In genomic region chr4:153346031-153346430, GRCh38 we compare ENCODE assay signal across 8 cellular contexts. TPM values are rescaled to one million over a fixed set of nuclear protein-coding genes. Genes with fewer than 3 reads are reported as not detected.
DNase-seq lines count a peak whose midpoint lies in the region; ATAC-seq and TF ChIP-seq lines count a peak whose summit lies in the region.

No MANE protein-coding gene starts in this region.

- no peak overlapping the region for H3K9ac ChIP-seq in colonic mucosa (ENCODE audit: low read depth in 2 of 2, low read length in 2 of 2)

- no TSS peak for BruUV-seq in MCF 10A (replicated peaks; lab: Mats Ljungman, UMichigan)

- H3K9me3 Mint-ChIP-seq in MCF 10A (ENCODE audit: unreplicated experiment): no peaks in the 10 kb centered on the region

- no peaks in the 10 kb centered on the region for H3K9me3 ChIP-seq in breast epithelium
- H3K9me3 ChIP-seq in SJSA1 (replicated peaks): no peaks in the 10 kb centered on the region
- H3K9me3 ChIP-seq in thoracic aorta: no peaks in the 10 kb centered on the region
- no peaks in the 10 kb centered on the region for H3K9me3 ChIP-seq in colonic mucosa

- no peak for TF ChIP-seq CTCF in MCF 10A (IDR thresholded peaks at IDR 0.05; ENCODE audit: unreplicated experiment)
- no peak for TF ChIP-seq CTCF in breast epithelium (IDR thresholded peaks at IDR 0.05)
- TF ChIP-seq CTCF in fibroblast of villous mesenchyme (IDR thresholded peaks at IDR 0.05; ENCODE audit: insufficient read depth, low read depth, low read length): no peak
- TF ChIP-seq CTCF in thoracic aorta (IDR thresholded peaks at IDR 0.05): no peak
- TF ChIP-seq CTCF in colonic mucosa (IDR thresholded peaks at IDR 0.05): no peak

- no peak for TF ChIP-seq POLR2A in breast epithelium (IDR thresholded peaks at IDR 0.05)

- intact Hi-C loops in MCF 10A (cut with micrococcal nuclease) (loop anchor here (1.0 kb wide), 1 partner anchor 404 kb away; no protein-coding TSS in a partner anchor), breast epithelium (cut with DNase I; ENCODE audit: low total_unique reads) (loop anchor here (5.0 to 10.0 kb wide), 3 partner anchors 226 to 409 kb away; no protein-coding TSS in a partner anchor), colonic mucosa (cut with DNase I) (no loop called here)

- no peak overlapping the region for H3K27ac ChIP-seq in breast epithelium
- H3K27ac ChIP-seq in SJSA1: peak overlapping the region; percentile 93
- H3K27ac ChIP-seq in thoracic aorta: no peak overlapping the region
- H3K27ac ChIP-seq in colonic mucosa: no peak overlapping the region

- no peaks in the 10 kb centered on the region for H3K4me1 ChIP-seq in breast epithelium
- H3K4me1 ChIP-seq in SJSA1 (replicated peaks): peaks cover 60% of the 10 kb centered on the region
- peaks cover 0 to 6% of the 10 kb centered on the region in 2 donors for H3K4me1 ChIP-seq in thoracic aorta (ENCODE audit: control insufficient read depth in 1 of 2, low read depth in 2 of 2)
- no peaks in the 10 kb centered on the region for H3K4me1 ChIP-seq in colonic mucosa

- peaks cover 42% of the 10 kb centered on the region for H3K4me1 Mint-ChIP-seq in MCF 10A (ENCODE audit: insufficient read depth, unreplicated experiment)

- DNase-seq in MCF 10A (ENCODE audit: unreplicated experiment) (no peak), breast epithelium (ENCODE audit: low spot score in 2 of 2) (no peak), SJSA1 (ENCODE audit: low read depth in 1 of 2, low spot score in 2 of 2) (no peak), fibroblast of villous mesenchyme (ENCODE audit: low read depth) (no peak), thoracic aorta (ENCODE audit: low spot score) (no peak), HK-2 (ENCODE audit: unreplicated experiment) (no peak), activated gamma-delta T cell treated with Interleukin-2 at 50 U/mL for 16 hours (no peak), colonic mucosa (no peak)

- no peaks in the 10 kb centered on the region for H3K27me3 ChIP-seq in breast epithelium
- no peaks in the 10 kb centered on the region for H3K27me3 ChIP-seq in SJSA1 (replicated peaks)
- H3K27me3 ChIP-seq in thoracic aorta (replicated peaks; ENCODE audit: insufficient read depth): no peaks in the 10 kb centered on the region
- H3K27me3 ChIP-seq in colonic mucosa: no peaks in the 10 kb centered on the region

- CTCF ChIA-PET in MCF 10A (lab: Yijun Ruan, JAX): interaction anchor here (0.6 to 5.0 kb wide), 21 partner anchors 9 to 404 kb away, joined by 3 to 55 read pairs (median 5); partner anchors contain the start of gene TMEM131L

- no peaks in the 10 kb centered on the region for H3K27me3 Mint-ChIP-seq in MCF 10A (ENCODE audit: insufficient read depth, unreplicated experiment)

- POLR2A ChIA-PET in MCF 10A (lab: Yijun Ruan, JAX): interaction anchor here (0.7 to 2.3 kb wide), 18 partner anchors 8 to 259 kb away, joined by 3 to 47 read pairs (median 5); partner anchors contain the start of gene TMEM131L

- no peaks in the 10 kb centered on the region for H3K36me3 Mint-ChIP-seq in MCF 10A (ENCODE audit: insufficient read depth, unreplicated experiment)

- no peak for ATAC-seq in thoracic aorta (ENCODE audit: insufficient number of reproducible peaks, low FRiP score, low read depth)

- H3K4me3 ChIP-seq in breast epithelium (peak overlapping the region in 1 of 3 donors; percentile 78), SJSA1 (peak overlapping the region; percentile 81), fibroblast of villous mesenchyme (ENCODE audit: low read depth, low read length) (peak overlapping the region; percentile 77), thoracic aorta (peak overlapping the region; percentile 85), colonic mucosa (no peak overlapping the region)

- H3K4me3 Mint-ChIP-seq in MCF 10A (ENCODE audit: unreplicated experiment): peak overlapping the region; percentile 84

- H3K36me3 ChIP-seq in breast epithelium (no peaks in the 10 kb centered on the region), SJSA1 (peaks cover 8% of the 10 kb centered on the region), thoracic aorta (no peaks in the 10 kb centered on the region), colonic mucosa (no peaks in the 10 kb centered on the region)

- H3K27ac Mint-ChIP-seq in MCF 10A (ENCODE audit: low read depth, unreplicated experiment): peak overlapping the region; percentile 16

RNA-seq across cellular contexts. Expression of gene MND1, which starts 1.5 kb away (rescaled TPM):
- total RNA-seq in MCF 10A (2022): 4.8 and 9.7 TPM in 2 replicates
- under 1 TPM in 1 of 3 donors, not detected in 2; 0.64 TPM for total RNA-seq in breast epithelium
- 19.3 and 35.1 TPM in 2 replicates for total RNA-seq in SJSA1 (2014; rRNA removed; shearing (Covaris generic))
- 2.6 and 4.3 TPM in 2 replicates for total RNA-seq in fibroblast of villous mesenchyme
- total RNA-seq in thoracic aorta: 1 to 10 TPM in 1 of 2 donors, not detected in 1; 3.0 TPM
- 10 to 100 TPM in 1 of 2 donors, 1 to 10 TPM in 1; 4.8 to 11.7 TPM for total RNA-seq in colonic mucosa
